Comparison of ENCODE assay signal across 8 cellular contexts in the genomic region with DNA sequence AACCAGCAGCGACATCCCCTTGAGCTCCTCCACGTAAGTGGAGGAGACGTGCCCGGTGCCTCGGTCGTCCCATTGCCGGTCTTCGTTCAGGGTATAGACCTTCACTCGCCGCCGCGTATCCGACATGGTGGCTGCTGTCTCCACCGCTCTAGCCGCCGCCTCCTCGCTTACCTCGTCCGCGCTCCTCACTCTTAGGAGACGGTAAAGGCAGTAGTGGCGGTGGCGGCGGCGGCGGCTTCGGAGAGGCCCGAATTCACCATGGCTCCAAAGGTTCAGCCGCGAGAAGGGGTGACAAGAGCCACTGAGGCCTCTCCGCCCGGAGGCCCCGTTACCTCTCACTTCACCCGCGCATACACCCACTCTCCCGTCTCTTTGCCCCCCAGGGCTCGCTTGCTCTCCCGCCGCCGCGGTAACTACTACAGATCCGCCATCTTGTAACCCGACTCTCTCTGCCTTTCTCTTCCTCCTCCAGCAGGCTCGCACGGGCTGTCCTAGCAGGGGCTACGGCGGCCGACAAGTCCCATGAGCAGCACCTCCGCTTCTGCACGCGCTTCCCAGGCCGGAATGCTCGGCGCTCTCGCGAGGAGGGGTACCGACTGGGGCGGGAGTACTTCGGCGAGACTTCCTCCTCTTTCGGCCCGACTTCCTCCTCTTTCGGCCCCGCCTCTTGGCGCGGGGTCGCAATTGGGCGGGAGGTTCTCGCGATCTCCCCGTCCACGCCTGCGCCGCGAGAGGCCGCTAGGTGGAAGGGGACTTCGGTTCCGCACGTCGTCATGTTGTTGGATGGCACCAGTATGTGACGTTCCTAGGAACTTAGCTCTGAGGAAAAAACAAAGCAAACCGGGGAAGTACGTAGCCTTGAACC. TPM values are rescaled to one million over a fixed set of nuclear protein-coding genes. Genes with fewer than 3 reads are reported as not detected.
DNase-seq lines count a peak whose midpoint lies in the region; ATAC-seq and TF ChIP-seq lines count a peak whose summit lies in the region.

Gene PPP4R3B, minus strand, starts transcription at position 463 of the 865 bp plus-strand sequence. Its CDS starts 337 bp downstream, at position 126.

- 0 to 1% methylated on average over 66 to 81 of the region's 83 CpGs for WGBS in lower leg skin, 2 donors

- intact Hi-C loops in CD4-positive, alpha-beta T cell (cut with DNase I, micrococcal nuclease) = loop anchor here (1.0 to 10.0 kb wide), 11 partner anchors 73 to 1833 kb away; partner anchors contain the start of genes CFAP36 (in 2 of the 2), EML6 (in 2 of the 2), ACYP2 (in 1 of the 2) and ASB3 (in 1 of the 2)
- intact Hi-C loops in lower leg skin (cut with DNase I; ENCODE audit: low total_unique reads) = no loop called here

- no peak within 1 kb of the TSS for H3K27ac Mint-ChIP-seq in CD4-positive, alpha-beta T cell

- H3K27me3 Mint-ChIP-seq in CD4-positive, alpha-beta T cell = no peaks in the 10 kb centered on the region

- POLR2A ChIA-PET in CD4-positive, alpha-beta T cell (lab: Charles Lee) = interaction anchor here (0.6 to 3.0 kb wide), 27 partner anchors 8 to 1849 kb away, joined by 3 to 136 read pairs (median 4); partner anchors contain the start of genes ASB3, CCDC88A, CFAP36 and CHAC2

- peak in 1 of 2 donors; percentile 81 for TF ChIP-seq POLR2A in lower leg skin (IDR thresholded peaks at IDR 0.05)

- no peaks in the 10 kb centered on the region for H3K27me3 ChIP-seq in CD4-positive, alpha-beta T cell (ENCODE audit: control insufficient read depth, insufficient read depth, low read length)

- peak; percentile 97 to 99 (median 98) for DNase-seq in CD4-positive, alpha-beta T cell
- DNase-seq in NCI-H774 (lab: John Stamatoyannopoulos, UW) (peak; percentile 99), ecto neural progenitor cell (ENCODE audit: low spot score) (peak; percentile 99), lower leg skin (ENCODE audit: low spot score in 2 of 2) (peak; percentile 99 to 100)
- peak; percentile 96 to 98 for DNase-seq in activated CD4-positive, alpha-beta T cell treated with anti-CD3 and anti-CD28 coated beads, Interleukin-2, amount 50 U/mL, for 48 hours
- peak; percentile 91 to 96 for DNase-seq in stimulated activated CD4-positive, alpha-beta T cell treated with anti-CD3 and anti-CD28 coated beads, Interleukin-4, amount 100 ng/mL, for 48 hours (ENCODE audit: low read depth in 2 of 2)

- H3K4me1 Mint-ChIP-seq in CD4-positive, alpha-beta T cell (ENCODE audit: low read depth) = peaks cover 61% of the 10 kb centered on the region

- TF ChIP-seq CTCF in CD4-positive, alpha-beta T cell (IDR thresholded peaks at IDR 0.05) = peak; percentile 35
- peak in 1 of 3 donors; percentile 79 for TF ChIP-seq CTCF in lower leg skin (IDR thresholded peaks at IDR 0.05)

- H3K4me3 Mint-ChIP-seq in CD4-positive, alpha-beta T cell = no peak within 1 kb of the TSS

- CTCF ChIA-PET in CD4-positive, alpha-beta T cell (lab: Charles Lee) = interaction anchor here (1.0 kb wide), 2 partner anchors 12 to 16 kb away, joined by 3 read pairs; no protein-coding TSS in a partner anchor

- ATAC-seq in CD4-positive, alpha-beta T cell (ENCODE audit: poor library complexity) = peak; percentile 80
- ATAC-seq in GM19397 (IDR thresholded peaks at IDR 0.05; ENCODE audit: unreplicated experiment) = peak; percentile 88
- ATAC-seq in HG03571 (IDR thresholded peaks at IDR 0.05; ENCODE audit: unreplicated experiment) = peak; percentile 77

- peaks cover 15% of the 10 kb centered on the region for H3K36me3 Mint-ChIP-seq in CD4-positive, alpha-beta T cell (ENCODE audit: low read depth)

- no peaks in the 10 kb centered on the region for H3K9me3 Mint-ChIP-seq in CD4-positive, alpha-beta T cell

- peak within 1 kb of the TSS; percentile 98 for H3K4me3 ChIP-seq in lower leg skin (ENCODE audit: low read depth, poor library complexity, severe bottlenecking)

- peak within 1 kb of the TSS; percentile 99 for H3K27ac ChIP-seq in CD4-positive, alpha-beta T cell (ENCODE audit: low read depth, low read length)

- no peaks in the 10 kb centered on the region for H3K9me3 ChIP-seq in CD4-positive, alpha-beta T cell (ENCODE audit: control insufficient read depth, low read length)

RNA-seq across cellular contexts. Expression of gene PPP4R3B, which starts in this region (rescaled TPM):
- 10 to 100 TPM; 47.7 to 50.3 TPM for total RNA-seq in CD4-positive, alpha-beta T cell
- 10 to 100 TPM; 46.8 to 57.8 (median 48.8) TPM for total RNA-seq in lower leg skin

Comparison
In these comparisons a context has a peak if more than half of its experiments do, and no peak if none do; other contexts are left out.
1. Peak in every context shown above with its lines: DNase-seq, ATAC-seq, H3K4me3 ChIP-seq and H3K27ac ChIP-seq.